In genomic region chr7:55556492-55556891, GRCh38 we compare ENCODE assay signal across 19 cellular contexts. TPM values are rescaled to one million over a fixed set of nuclear protein-coding genes. Genes with fewer than 3 reads are reported as not detected.
DNase-seq lines count a peak whose midpoint lies in the region; ATAC-seq and TF ChIP-seq lines count a peak whose summit lies in the region.
"Had no signal": no experiment of that assay in that cellular context is flagged by ENCODE, and none has a peak within 500 bp of the region (broad histone marks: within the 10 kb centered on the region; RNA-seq: fewer than 3 reads in every experiment).

No MANE protein-coding gene starts in this region.

- CTCF ChIA-PET in CD4-positive, alpha-beta memory T cell (lab: Charles Lee; ENCODE audit: partially characterized antibody), result interaction anchor here (1.1 kb wide), 1 partner anchor 14 kb away, joined by 3 read pairs; no protein-coding TSS in a partner anchor
- CTCF ChIA-PET in WTC11 (lab: Charles Lee), result interaction anchor here (1.7 kb wide), 1 partner anchor 12 kb away, joined by 12 read pairs; no protein-coding TSS in a partner anchor

- peaks cover 80 to 100% (median 88%) of the 10 kb centered on the region in 4 donors for H3K4me1 Mint-ChIP-seq in CD4-positive, alpha-beta memory T cell
- H3K4me1 Mint-ChIP-seq in WTC11 (peaks cover 86% of the 10 kb centered on the region), memory B cell (peaks cover 87% of the 10 kb centered on the region)

- H3K4me3 Mint-ChIP-seq in CD4-positive, alpha-beta memory T cell, result peak overlapping the region in 3 of 8 donors; percentile 24 to 49 (median 46)
- peak overlapping the region; percentile 42 for H3K4me3 Mint-ChIP-seq in WTC11
- H3K4me3 Mint-ChIP-seq in memory B cell, result peak overlapping the region; percentile 79
- H3K4me3 Mint-ChIP-seq: neural crest cell had no signal

- no peak for ATAC-seq in WTC11
- ATAC-seq in memory B cell (ENCODE audit: low read depth), result no peak
- ATAC-seq: Panc1 had no signal

- POLR2A ChIA-PET in CD4-positive, alpha-beta memory T cell (lab: Charles Lee; ENCODE audit: partially characterized antibody), result no interaction called here
- POLR2A ChIA-PET in WTC11 (lab: Charles Lee), result no interaction called here

- H3K4me3 ChIP-seq in CD4-positive, alpha-beta memory T cell (ENCODE audit: low read length in 2 of 2), result no peak overlapping the region
- peak overlapping the region; percentile 37; the same call in 1 of the 2 replicates for H3K4me3 ChIP-seq in GM12864 (ENCODE audit: low read depth, low read length)
- H3K4me3 ChIP-seq: BLaER1 treated with 17β-estradiol and CSF1 and Interleukin-3, amounts not matched to agents 10 nM and 100 nM; testis had no signal

- DNase-seq in CD4-positive, alpha-beta memory T cell, result no peak
- DNase-seq in GM12864 (ENCODE audit: low read depth) (no peak), WTC11 (ENCODE audit: low spot score) (no peak), memory B cell (ENCODE audit: low spot score in 2 of 2) (no peak), NCI-H345 treated with DMSO at 0.1 percent for 48 hours (lab: John Stamatoyannopoulos, UW; ENCODE audit: unreplicated experiment) (no peak), Ammon's horn (ENCODE audit: low spot score) (no peak)
- no peak for DNase-seq in NK-92 treated with Interleukin-12 subunit alpha and Interleukin-12 subunit beta, amount 100 ng/mL, for 24 hours (lab: John Stamatoyannopoulos, UW)
- DNase-seq: DND-41, H7, mammary epithelial cell, NCI-H187 treated with DMSO at 0.1 percent for 48 hours, NCI-H510A, retina, SW 1271, testis had no signal

- intact Hi-C loops in CD4-positive, alpha-beta memory T cell (cut with micrococcal nuclease), result no loop called here

- TF ChIP-seq CTCF in GM12864 (IDR thresholded peaks at IDR 0.05; ENCODE audit: low read depth, low read length, missing control alignments) (no peak), WTC11 (IDR thresholded peaks at IDR 0.05) (no peak)

- H3K4me1 ChIP-seq in CD4-positive, alpha-beta memory T cell (ENCODE audit: insufficient read depth, low read length), result peaks cover 100% of the 10 kb centered on the region
- H3K4me1 ChIP-seq: testis had no signal

- H3K36me3 Mint-ChIP-seq in CD4-positive, alpha-beta memory T cell, result peaks cover 14 to 46% of the 10 kb centered on the region in 2 donors
- no peaks in the 10 kb centered on the region; the same call in 1 of the 2 replicates for H3K36me3 Mint-ChIP-seq in WTC11
- H3K36me3 Mint-ChIP-seq in memory B cell, result peaks cover 20% of the 10 kb centered on the region

- H3K9me3 Mint-ChIP-seq in CD4-positive, alpha-beta memory T cell, result peaks cover 0 to 2% (median 0%) of the 10 kb centered on the region in 8 donors
- H3K9me3 Mint-ChIP-seq in WTC11 (no peaks in the 10 kb centered on the region), memory B cell (no peaks in the 10 kb centered on the region)
- H3K9me3 Mint-ChIP-seq: neural crest cell had no signal

- H3K27ac ChIP-seq in CD4-positive, alpha-beta memory T cell (ENCODE audit: low read depth, low read length), result no peak overlapping the region
- H3K27ac ChIP-seq: BLaER1 treated with 17β-estradiol and CSF1 and Interleukin-3, amounts not matched to agents 10 nM and 100 nM; epithelial cell of prostate; testis had no signal

- H3K27me3 Mint-ChIP-seq in CD4-positive, alpha-beta memory T cell, result no peaks in the 10 kb centered on the region
- H3K27me3 Mint-ChIP-seq in WTC11 (ENCODE audit: low read depth) (no peaks in the 10 kb centered on the region), memory B cell (no peaks in the 10 kb centered on the region)

- peak overlapping the region in 6 of 7 donors; percentile 33 to 87 (median 70) for H3K27ac Mint-ChIP-seq in CD4-positive, alpha-beta memory T cell
- H3K27ac Mint-ChIP-seq in WTC11, result peak overlapping the region; percentile 29
- peak overlapping the region; percentile 78 for H3K27ac Mint-ChIP-seq in memory B cell

- H3K27me3 ChIP-seq in CD4-positive, alpha-beta memory T cell (ENCODE audit: insufficient read depth, low read length), result no peaks in the 10 kb centered on the region
- H3K27me3 ChIP-seq: BLaER1 treated with 17β-estradiol and CSF1 and Interleukin-3, amounts not matched to agents 10 nM and 100 nM; testis had no signal

- peaks cover 6% of the 10 kb centered on the region for H3K36me3 ChIP-seq in CD4-positive, alpha-beta memory T cell (ENCODE audit: insufficient read depth, low read length)

- no peaks in the 10 kb centered on the region for H3K9me3 ChIP-seq in CD4-positive, alpha-beta memory T cell (ENCODE audit: control insufficient read depth in 1 of 2, low read length in 2 of 2)
- H3K9me3 ChIP-seq: BLaER1 treated with 17β-estradiol and CSF1 and Interleukin-3, amounts not matched to agents 10 nM and 100 nM; testis had no signal

TF ChIP-seq in WTC11, 78 proteins besides CTCF, POLR2A, EP300 and RAD21:
- TF ChIP-seq PRDM15 (CRISPR knock-in tag; IDR thresholded peaks at IDR 0.05) (no peak), IRF2 (CRISPR knock-in tag; IDR thresholded peaks at IDR 0.05; ENCODE audit: borderline replicate concordance, low read depth) (no peak)

RNA-seq across cellular contexts. Expression of gene VOPP1, which starts 15.8 kb away (rescaled TPM):
- total RNA-seq in CD4-positive, alpha-beta memory T cell, result 10 to 100 TPM; 91.0 to 98.7 TPM
- 10 to 100 TPM; 43.0 to 90.4 TPM for polyA plus RNA-seq in CD4-positive, alpha-beta memory T cell
- total RNA-seq in WTC11 (2021), result 57.0 to 63.9 TPM (median 60.3 TPM) in 3 replicates
